ENCODE assay signal across 15 cellular contexts in the genomic region with DNA sequence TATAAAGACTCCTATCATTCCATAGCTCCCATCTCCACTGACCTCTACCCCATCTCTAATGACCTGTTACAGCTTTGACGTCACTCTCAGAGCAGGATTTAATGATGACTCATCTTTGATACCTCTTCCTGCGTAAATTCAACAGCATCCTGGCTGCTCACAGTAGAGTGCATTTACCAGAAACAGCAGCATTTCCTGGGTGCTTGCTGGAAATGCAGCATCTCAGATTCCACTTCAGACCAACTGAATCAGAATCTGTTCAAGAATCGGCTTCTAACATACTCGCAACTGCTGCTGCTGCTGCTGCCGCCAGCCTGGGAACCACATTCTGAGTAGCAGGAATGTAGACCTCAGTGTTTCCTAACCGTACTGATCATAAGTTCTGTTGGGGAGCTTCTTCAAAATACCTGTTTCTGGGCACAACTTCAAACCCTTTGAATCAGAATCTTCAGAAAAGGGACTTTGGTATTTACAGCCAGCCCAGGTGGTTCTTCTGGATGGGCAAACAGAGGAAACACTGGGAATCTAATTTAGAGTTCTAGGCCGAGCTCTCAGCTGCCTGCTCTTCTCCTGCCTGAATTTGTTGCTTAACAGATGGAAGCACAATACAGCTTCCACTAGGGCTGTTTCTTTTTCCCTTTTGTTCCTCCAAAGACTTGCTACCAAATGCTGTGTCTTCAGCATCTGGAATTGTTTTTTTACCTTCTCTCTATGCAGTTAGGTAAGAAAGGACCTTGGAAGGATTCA.
DNase-seq lines count a peak whose midpoint lies in the region; ATAC-seq, FAIRE-seq and TF ChIP-seq lines count a peak whose summit lies in the region.
"Had no signal": no experiment of that assay in that cellular context is flagged by ENCODE, and none has a peak within 500 bp of the region (broad histone marks: within the 10 kb centered on the region; RNA-seq: fewer than 3 reads in every experiment).

No MANE protein-coding gene starts in this region.

- no peaks in the 10 kb centered on the region for H3K27me3 ChIP-seq in mammary epithelial cell (ENCODE audit: insufficient read depth, low read length)
- H3K27me3 ChIP-seq in RWPE2 (ENCODE audit: insufficient read depth, poor library complexity, severe bottlenecking), result no peaks in the 10 kb centered on the region
- H3K27me3 ChIP-seq in small intestine (ENCODE audit: control insufficient read depth in 2 of 2, insufficient read depth in 2 of 2, low read length in 2 of 2), result no peaks in the 10 kb centered on the region
- H3K27me3 ChIP-seq in ovary, result no peaks in the 10 kb centered on the region
- H3K27me3 ChIP-seq: foreskin keratinocyte, upper lobe of right lung had no signal

- H3K4me1 ChIP-seq in mammary epithelial cell (ENCODE audit: insufficient read depth, low read length), result no peaks in the 10 kb centered on the region
- peaks cover 3% of the 10 kb centered on the region for H3K4me1 ChIP-seq in RWPE2 (ENCODE audit: insufficient read depth, poor library complexity, severe bottlenecking)
- no peaks in the 10 kb centered on the region for H3K4me1 ChIP-seq in small intestine (ENCODE audit: control insufficient read depth in 2 of 2, insufficient read depth in 1 of 2, low read depth in 1 of 2, low read length in 1 of 2)
- no peaks in the 10 kb centered on the region for H3K4me1 ChIP-seq in ovary (ENCODE audit: insufficient read depth)
- H3K4me1 ChIP-seq: foreskin keratinocyte, upper lobe of right lung had no signal

- POLR2A ChIA-PET in MCF 10A (lab: Yijun Ruan, JAX), result no interaction called here
- POLR2A ChIA-PET in GM10248 (lab: Yijun Ruan, JAX), result no interaction called here

- intact Hi-C loops in MCF 10A (cut with micrococcal nuclease), result no loop called here
- intact Hi-C loops in mammary epithelial cell (cut with micrococcal nuclease), result no loop called here
- intact Hi-C loops in posterior cingulate gyrus (cut with DNase I), result no loop called here
- intact Hi-C loops in ovary (cut with DNase I), result no loop called here

- H3K27ac ChIP-seq in mammary epithelial cell (ENCODE audit: insufficient read depth, low read depth, low read length) (no peak overlapping the region), RWPE2 (ENCODE audit: poor library complexity, severe bottlenecking) (peak overlapping the region; percentile 36), small intestine (ENCODE audit: low read depth in 1 of 2, low read length in 1 of 2) (no peak overlapping the region), ovary (no peak overlapping the region)
- H3K27ac ChIP-seq: foreskin keratinocyte, upper lobe of right lung, WERI-Rb-1 had no signal

- CTCF ChIA-PET in MCF 10A (lab: Yijun Ruan, JAX) (no interaction called here), mammary epithelial cell (lab: Charles Lee; ENCODE audit: low non-redundant PET) (no interaction called here), GM10248 (lab: Yijun Ruan, JAX) (interaction anchor here (1.4 kb wide), 1 partner anchor 15 kb away, joined by 3 read pairs; no protein-coding TSS in a partner anchor)

- H3K4me1 Mint-ChIP-seq in MCF 10A (ENCODE audit: insufficient read depth, unreplicated experiment), result peaks cover 5% of the 10 kb centered on the region
- H3K4me1 Mint-ChIP-seq: activated naive CD8-positive, alpha-beta T cell treated with anti-CD3 and anti-CD28 coated beads, Interleukin-2, amount 50 U/mL, for 24 hours; naive thymus-derived CD8-positive, alpha-beta T cell had no signal

- no peak overlapping the region for H2AFZ ChIP-seq in mammary epithelial cell (ENCODE audit: low read depth, low read length)

- H3K9me3 Mint-ChIP-seq in MCF 10A (ENCODE audit: unreplicated experiment), result no peaks in the 10 kb centered on the region
- H3K9me3 Mint-ChIP-seq: activated naive CD8-positive, alpha-beta T cell treated with anti-CD3 and anti-CD28 coated beads, Interleukin-2, amount 50 U/mL, for 24 hours; naive thymus-derived CD8-positive, alpha-beta T cell had no signal

- in situ Hi-C loops in mammary epithelial cell (cut with MboI; ENCODE audit: low sequenced_read_pairs in 2 of 2), result no loop called here

- H4K20me1 ChIP-seq in mammary epithelial cell (ENCODE audit: insufficient read depth, low read length), result no peaks in the 10 kb centered on the region

- no peaks in the 10 kb centered on the region for H3K9me3 ChIP-seq in mammary epithelial cell (replicated peaks; ENCODE audit: insufficient read depth, low read length)
- H3K9me3 ChIP-seq in RWPE2 (ENCODE audit: severe bottlenecking), result no peaks in the 10 kb centered on the region
- H3K9me3 ChIP-seq in small intestine (ENCODE audit: control insufficient read depth, low read depth), result no peaks in the 10 kb centered on the region
- H3K9me3 ChIP-seq in ovary, result no peaks in the 10 kb centered on the region
- H3K9me3 ChIP-seq: upper lobe of right lung had no signal

- no peaks in the 10 kb centered on the region for H3K36me3 Mint-ChIP-seq in MCF 10A (ENCODE audit: insufficient read depth, unreplicated experiment)
- H3K36me3 Mint-ChIP-seq: naive thymus-derived CD8-positive, alpha-beta T cell had no signal

- DNase-seq in MCF 10A (ENCODE audit: unreplicated experiment), result peak; percentile 5
- no peak for DNase-seq in mammary epithelial cell
- no peak for DNase-seq in RWPE2 (ENCODE audit: low spot score)
- peak; percentile 13 for DNase-seq in fibroblast of the aortic adventitia (ENCODE audit: low read depth)
- no peak for DNase-seq in posterior cingulate gyrus
- no peak for DNase-seq in small intestine
- DNase-seq in ovary, result no peak
- DNase-seq in GM10248 (ENCODE audit: extremely low spot score), result no peak
- DNase-seq: activated naive CD8-positive, alpha-beta T cell treated with anti-CD3 and anti-CD28 coated beads, Interleukin-2, amount 50 U/mL, for 24 hours; foreskin keratinocyte; naive thymus-derived CD8-positive, alpha-beta T cell; stimulated activated CD4-positive, alpha-beta T cell treated with anti-CD3 and anti-CD28 coated beads, Interleukin-12 subunit alpha, Interleukin-12 subunit beta, amount 100 ng/mL, for 4 hours; upper lobe of right lung; WERI-Rb-1 had no signal

- H3K4me3 ChIP-seq in mammary epithelial cell (replicated peaks in 1 of 3; ENCODE audit: insufficient read depth in 1 of 3, low read depth in 2 of 3, low read length in 3 of 3) (no peak overlapping the region), RWPE2 (ENCODE audit: severe bottlenecking) (no peak overlapping the region), fibroblast of the aortic adventitia (ENCODE audit: low read depth, low read length) (no peak overlapping the region), small intestine (ENCODE audit: low read depth in 1 of 2, low read length in 2 of 2) (no peak overlapping the region), ovary (no peak overlapping the region)
- H3K4me3 ChIP-seq: upper lobe of right lung had no signal

- no peak for TF ChIP-seq EP300 in ovary (IDR thresholded peaks at IDR 0.05)

- no peak overlapping the region for H3K4me3 Mint-ChIP-seq in MCF 10A (ENCODE audit: unreplicated experiment)
- H3K4me3 Mint-ChIP-seq: activated naive CD8-positive, alpha-beta T cell treated with anti-CD3 and anti-CD28 coated beads, Interleukin-2, amount 50 U/mL, for 24 hours; naive thymus-derived CD8-positive, alpha-beta T cell had no signal

- H3K36me3 ChIP-seq in mammary epithelial cell (ENCODE audit: insufficient read depth, low read length), result no peaks in the 10 kb centered on the region
- H3K36me3 ChIP-seq in RWPE2 (ENCODE audit: low read depth), result no peaks in the 10 kb centered on the region
- no peaks in the 10 kb centered on the region for H3K36me3 ChIP-seq in small intestine (ENCODE audit: control insufficient read depth in 2 of 2, insufficient read depth in 2 of 2, low read length in 2 of 2)
- no peaks in the 10 kb centered on the region for H3K36me3 ChIP-seq in ovary
- H3K36me3 ChIP-seq: upper lobe of right lung, WERI-Rb-1 had no signal

- no peaks in the 10 kb centered on the region for H3K27me3 Mint-ChIP-seq in MCF 10A (ENCODE audit: insufficient read depth, unreplicated experiment)

- H3K27ac Mint-ChIP-seq in MCF 10A (ENCODE audit: low read depth, unreplicated experiment), result no peak overlapping the region
- H3K27ac Mint-ChIP-seq: activated naive CD8-positive, alpha-beta T cell treated with anti-CD3 and anti-CD28 coated beads, Interleukin-2, amount 50 U/mL, for 24 hours; naive thymus-derived CD8-positive, alpha-beta T cell had no signal

- no peak for TF ChIP-seq CTCF in MCF 10A (IDR thresholded peaks at IDR 0.05; ENCODE audit: unreplicated experiment)
- TF ChIP-seq CTCF in mammary epithelial cell (conservative IDR thresholded peaks at IDR 0.05 in 1 of 2, IDR thresholded peaks at IDR 0.05 in 1 of 2; ENCODE audit: extremely low read depth in 1 of 2, insufficient read depth in 1 of 2, low read depth in 1 of 2, low read length in 2 of 2), result no peak
- TF ChIP-seq CTCF in RWPE2 (IDR thresholded peaks at IDR 0.05; ENCODE audit: poor library complexity, severe bottlenecking), result no peak
- TF ChIP-seq CTCF in fibroblast of the aortic adventitia (IDR thresholded peaks at IDR 0.05; ENCODE audit: insufficient read depth, low read length), result no peak
- no peak for TF ChIP-seq CTCF in ovary (IDR thresholded peaks at IDR 0.05)
- TF ChIP-seq CTCF in GM10248 (IDR thresholded peaks at IDR 0.05; ENCODE audit: control extremely low read depth, extremely low read depth, low read depth, missing control alignments), result no peak

- no peak for TF ChIP-seq POLR2A in ovary (IDR thresholded peaks at IDR 0.05)

- H3K9ac ChIP-seq in mammary epithelial cell (ENCODE audit: insufficient read depth, low read length), result no peak overlapping the region

- no peaks in the 10 kb centered on the region for H3K79me2 ChIP-seq in mammary epithelial cell (ENCODE audit: insufficient read depth, low read length)

- BruUV-seq in MCF 10A (replicated peaks; lab: Mats Ljungman, UMichigan), result no TSS peak
- no TSS peak for BruUV-seq in mammary epithelial cell (replicated peaks; lab: Mats Ljungman, UMichigan)

- no peak overlapping the region for H3K4me2 ChIP-seq in mammary epithelial cell (ENCODE audit: insufficient read depth, low read depth, low read length)

- no peak; the same call in 2 of the 3 replicates for ATAC-seq in RWPE2 (ENCODE audit: low read depth)
- ATAC-seq: activated naive CD8-positive, alpha-beta T cell treated with anti-CD3 and anti-CD28 coated beads, Interleukin-2, amount 50 U/mL, for 24 hours; foreskin keratinocyte; naive thymus-derived CD8-positive, alpha-beta T cell; upper lobe of right lung had no signal

- FAIRE-seq in small intestine (lab: Jason Lieb, UNC), result no peak
- FAIRE-seq: keratinocyte had no signal

- dilution Hi-C loops in mammary epithelial cell (cut with HindIII; ENCODE audit: low sequenced_read_pairs), result no loop called here

- 52% methylated on average over 7 of the region's 7 CpGs for WGBS in mammary epithelial cell (ENCODE audit: low coverage, missing lambda C conversion rate)
- WGBS in small intestine, 3 donors, result 74 to 76% (median 75%) methylated on average over 7 of the region's 7 CpGs
- WGBS in ovary, 3 donors, result 83 to 86% (median 85%) methylated on average over 7 of the region's 7 CpGs

Comparison
In these comparisons a context has a peak if more than half of its experiments do, and no peak if none do; other contexts are left out.
1. DNase-seq: peak in MCF 10A (single experiment) and fibroblast of the aortic adventitia (single experiment); none in mammary epithelial cell (single experiment), RWPE2 (single experiment), posterior cingulate gyrus (0 of 10), small intestine (single experiment), ovary (0 of 5) and GM10248 (single experiment).